In the genomic region with DNA sequence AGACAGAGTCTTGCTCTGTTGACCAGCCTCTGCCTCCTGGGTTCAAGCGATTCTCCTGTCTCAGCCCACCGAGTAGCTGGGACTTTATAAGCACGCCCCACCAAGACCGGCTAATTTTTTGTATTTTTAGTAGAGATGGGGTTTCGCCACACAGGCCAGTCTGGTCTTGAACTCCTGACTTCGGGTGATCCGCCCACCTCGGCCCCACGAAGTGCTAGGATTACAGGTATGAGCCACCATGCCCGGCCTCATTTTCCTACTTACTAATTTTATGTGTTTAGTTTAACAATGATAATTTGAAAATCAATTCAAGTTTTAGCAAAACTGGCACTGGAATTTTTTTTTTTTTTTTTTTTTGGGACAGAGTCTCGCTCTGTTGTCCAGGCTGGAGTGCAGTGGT, we compare ENCODE assay signal across 18 cellular contexts.
"Had no signal": no experiment of that assay in that cellular context is flagged by ENCODE, and none has a peak within 500 bp of the region (broad histone marks: within the 10 kb centered on the region; RNA-seq: fewer than 3 reads in every experiment).

No MANE protein-coding gene starts in this region.

- H3K9me3 Mint-ChIP-seq: activated naive CD4-positive, alpha-beta T cell treated with anti-CD3 and anti-CD28 coated beads, Interleukin-2, amount 50 U/mL, for 72 hours; dendritic cell treated with granulocyte-macrophage colony-stimulating factor and Interleukin-4, amounts not matched to agents 40 ng/mL and 50 ng/mL, for 4 days; mesothelial cell of epicardium; nephron; stimulated activated naive CD8-positive, alpha-beta T cell treated with anti-CD3 and anti-CD28 coated beads, Interleukin-15, Interleukin-2, amounts not matched to agents 100 ng/mL and 50 ng/mL, for 24 hours had no signal

- H3K27ac ChIP-seq: lower lobe of right lung, suprapubic skin had no signal

- ATAC-seq: activated CD4-positive, CD25-positive, alpha-beta regulatory T cell treated with anti-CD3 and anti-CD28 coated beads, Interleukin-2, amount 50 U/mL, for 24 hours; activated naive CD4-positive, alpha-beta T cell treated with anti-CD3 and anti-CD28 coated beads, Interleukin-2, amount 50 U/mL, for 72 hours; left colon; lower lobe of right lung had no signal

- H3K27me3 Mint-ChIP-seq: dendritic cell treated with granulocyte-macrophage colony-stimulating factor and Interleukin-4, amounts not matched to agents 40 ng/mL and 50 ng/mL, for 4 days; stimulated activated naive CD8-positive, alpha-beta T cell treated with anti-CD3 and anti-CD28 coated beads, Interleukin-15, Interleukin-2, amounts not matched to agents 100 ng/mL and 50 ng/mL, for 24 hours; type B pancreatic cell had no signal

- H3K27me3 ChIP-seq: adrenal gland, esophagus squamous epithelium, suprapubic skin had no signal

- H3K4me3 Mint-ChIP-seq: dendritic cell treated with granulocyte-macrophage colony-stimulating factor and Interleukin-4, amounts not matched to agents 40 ng/mL and 50 ng/mL, for 4 days; mesothelial cell of epicardium; nephron; stimulated activated naive CD8-positive, alpha-beta T cell treated with anti-CD3 and anti-CD28 coated beads, Interleukin-15, Interleukin-2, amounts not matched to agents 100 ng/mL and 50 ng/mL, for 24 hours; type B pancreatic cell had no signal

- DNase-seq: activated CD8-positive, alpha-beta memory T cell treated with anti-CD3 and anti-CD28 coated beads for 24 hours; activated CD8-positive, alpha-beta memory T cell treated with anti-CD3 and anti-CD28 coated beads, Interleukin-2, amount 50 U/mL, for 48 hours; activated gamma-delta T cell treated with Interleukin-2 at 50 U/mL for 16 hours; adrenal gland; effector CD8-positive, alpha-beta T cell; esophagus squamous epithelium; hippocampal formation; left colon; lower lobe of right lung; retina had no signal

- H3K4me3 ChIP-seq: adrenal gland, esophagus squamous epithelium, lower lobe of right lung, suprapubic skin had no signal

- H3K4me1 ChIP-seq: suprapubic skin had no signal

- H3K9me3 ChIP-seq: esophagus squamous epithelium, lower lobe of right lung, suprapubic skin had no signal

- H3K36me3 ChIP-seq: adrenal gland had no signal
